34 cellular contexts compared by ENCODE assay signal in the genomic region with DNA sequence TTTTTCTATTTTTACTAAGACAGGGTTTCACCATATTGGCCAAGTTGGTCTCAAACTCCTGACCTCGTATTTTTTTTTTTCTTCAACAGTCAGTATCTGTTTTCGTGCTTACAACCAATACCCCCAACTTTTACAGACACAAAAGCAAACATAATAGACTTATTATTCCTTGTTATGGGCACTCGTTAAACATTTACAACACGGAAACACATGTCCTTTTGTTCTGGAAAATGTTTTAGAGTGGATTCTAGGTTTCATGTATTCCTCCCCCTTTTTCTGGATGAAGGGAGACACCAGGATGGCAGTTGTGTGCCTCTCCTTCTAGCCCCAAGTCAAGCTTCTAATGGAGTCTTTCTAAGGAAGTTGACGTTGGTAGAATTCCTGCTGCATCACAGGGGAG.
"Had no signal": no experiment of that assay in that cellular context is flagged by ENCODE, and none has a peak within 500 bp of the region (broad histone marks: within the 10 kb centered on the region; RNA-seq: fewer than 3 reads in every experiment).

No MANE protein-coding gene starts in this region.

- H3K27ac ChIP-seq: brain microvascular endothelial cell, coronary artery, dorsolateral prefrontal cortex, esophagus muscularis mucosa, foreskin keratinocyte, gastroesophageal sphincter, heart right ventricle, hepatocyte had no signal

- H3K27me3 Mint-ChIP-seq: activated CD4-positive, alpha-beta memory T cell treated with anti-CD3 and anti-CD28 coated beads, Interleukin-2, amount 10 ng/mL, durations not matched to agents 7 days and 5 days; activated CD4-positive, alpha-beta T cell treated with anti-CD3 and anti-CD28 coated beads, Interleukin-2, amount 10 ng/mL, durations not matched to agents 7 days and 5 days; activated naive CD8-positive, alpha-beta T cell; activated T-helper 17 cell treated with anti-CD3 and anti-CD28 coated beads, Interleukin-2, amount 50 U/mL, for 72 hours; central memory CD8-positive, alpha-beta T cell; dendritic cell treated with granulocyte-macrophage colony-stimulating factor and Interleukin-4, amounts not matched to agents 40 ng/mL and 50 ng/mL, for 4 days; effector memory CD8-positive, alpha-beta T cell; T-helper 17 cell had no signal

- H3K4me3 Mint-ChIP-seq: activated CD4-positive, alpha-beta memory T cell treated with anti-CD3 and anti-CD28 coated beads, Interleukin-2, amount 10 ng/mL, durations not matched to agents 7 days and 5 days; activated CD4-positive, alpha-beta T cell treated with anti-CD3 and anti-CD28 coated beads, Interleukin-2, amount 10 ng/mL, durations not matched to agents 7 days and 5 days; activated naive CD8-positive, alpha-beta T cell; activated T-cell treated with anti-CD3 and anti-CD28 coated beads, Interleukin-2, amount 50 U/mL, for 4 hours; activated T-helper 17 cell treated with anti-CD3 and anti-CD28 coated beads, Interleukin-2, amount 50 U/mL, for 72 hours; central memory CD8-positive, alpha-beta T cell; dendritic cell treated with granulocyte-macrophage colony-stimulating factor and Interleukin-4, amounts not matched to agents 40 ng/mL and 50 ng/mL, for 4 days; effector memory CD8-positive, alpha-beta T cell; T-helper 17 cell; T-helper 2 cell treated with Interferon-gamma antibody and Interleukin-4, amounts not matched to agents 5 μg/mL and 100 μg/mL, for 36 hours; WTC11 had no signal

- H3K9me3 Mint-ChIP-seq: activated CD4-positive, alpha-beta T cell treated with anti-CD3 and anti-CD28 coated beads, Interleukin-2, amount 10 ng/mL, durations not matched to agents 7 days and 5 days; activated T-cell treated with anti-CD3 and anti-CD28 coated beads, Interleukin-2, amount 50 U/mL, for 4 hours; activated T-helper 17 cell treated with anti-CD3 and anti-CD28 coated beads, Interleukin-2, amount 50 U/mL, for 72 hours; central memory CD8-positive, alpha-beta T cell; effector memory CD8-positive, alpha-beta T cell; T-helper 2 cell treated with Interferon-gamma antibody and Interleukin-4, amounts not matched to agents 5 μg/mL and 100 μg/mL, for 36 hours; WTC11 had no signal

- H3K36me3 Mint-ChIP-seq: WTC11 had no signal

- H3K4me1 Mint-ChIP-seq: activated CD4-positive, alpha-beta memory T cell treated with anti-CD3 and anti-CD28 coated beads, Interleukin-2, amount 10 ng/mL, durations not matched to agents 7 days and 5 days; activated CD4-positive, alpha-beta T cell treated with anti-CD3 and anti-CD28 coated beads, Interleukin-2, amount 10 ng/mL, durations not matched to agents 7 days and 5 days; central memory CD8-positive, alpha-beta T cell; T-helper 17 cell; WTC11 had no signal

- FAIRE-seq: astrocyte, bronchial epithelial cell had no signal

- DNase-seq: activated CD4-positive, alpha-beta memory T cell treated with anti-CD3 and anti-CD28 coated beads, Interleukin-2, amount 10 ng/mL, durations not matched to agents 7 days and 5 days; activated CD4-positive, alpha-beta T cell treated with anti-CD3 and anti-CD28 coated beads for 1 hour; activated CD4-positive, alpha-beta T cell treated with anti-CD3 and anti-CD28 coated beads for 4 hours; activated CD4-positive, alpha-beta T cell treated with anti-CD3 and anti-CD28 coated beads, Interleukin-2, amount 10 ng/mL, durations not matched to agents 7 days and 5 days; activated CD4-positive, alpha-beta T cell treated with anti-CD3 and anti-CD28 coated beads, Interleukin-2, amount 50 U/mL, for 4 hours; activated CD8-positive, alpha-beta memory T cell treated with anti-CD3 and anti-CD28 coated beads, Interleukin-2, amount 50 U/mL, for 48 hours; activated effector memory CD4-positive, alpha-beta T cell treated with Interleukin-2 at 50 U/mL for 16 hours; activated gamma-delta T cell treated with Interleukin-2 at 50 U/mL for 16 hours; activated naive CD4-positive, alpha-beta T cell treated with anti-CD3 and anti-CD28 coated beads, Interleukin-2, amount 50 U/mL, for 16 hours; activated naive CD4-positive, alpha-beta T cell treated with Interleukin-2 at 50 U/mL for 16 hours; activated T-cell treated with anti-CD3 and anti-CD28 coated beads for 4 hours; activated T-cell treated with anti-CD3 and anti-CD28 coated beads, Interleukin-2, amount 50 U/mL, for 4 hours; amniotic stem cell; anterior cingulate cortex; brain microvascular endothelial cell; dorsolateral prefrontal cortex; effector memory CD8-positive, alpha-beta T cell; erythroblast; foreskin keratinocyte; heart right ventricle; T-helper 17 cell; T1000 had no signal

- H3K4me3 ChIP-seq: coronary artery, dorsolateral prefrontal cortex, esophagus muscularis mucosa, gastroesophageal sphincter, heart right ventricle, hepatocyte had no signal

- H3K27ac Mint-ChIP-seq: activated CD4-positive, alpha-beta memory T cell treated with anti-CD3 and anti-CD28 coated beads, Interleukin-2, amount 10 ng/mL, durations not matched to agents 7 days and 5 days; activated CD4-positive, alpha-beta T cell treated with anti-CD3 and anti-CD28 coated beads, Interleukin-2, amount 10 ng/mL, durations not matched to agents 7 days and 5 days; activated naive CD8-positive, alpha-beta T cell; activated T-helper 17 cell treated with anti-CD3 and anti-CD28 coated beads, Interleukin-2, amount 50 U/mL, for 72 hours; dendritic cell treated with granulocyte-macrophage colony-stimulating factor and Interleukin-4, amounts not matched to agents 40 ng/mL and 50 ng/mL, for 4 days; effector memory CD8-positive, alpha-beta T cell; T-helper 17 cell; T-helper 2 cell treated with Interferon-gamma antibody and Interleukin-4, amounts not matched to agents 5 μg/mL and 100 μg/mL, for 36 hours; WTC11 had no signal
